1 cellular context compared by ENCODE assay signal in genomic region chr15:101501703-101502373, GRCh38.
TF ChIP-seq lines count a peak whose summit lies in the region.

No MANE protein-coding gene starts in this region.

TF ChIP-seq in HepG2, 621 proteins besides CTCF, POLR2A, EP300 and RAD21 (continued from another document and continues in another):
- TF ChIP-seq, protein P1, sequence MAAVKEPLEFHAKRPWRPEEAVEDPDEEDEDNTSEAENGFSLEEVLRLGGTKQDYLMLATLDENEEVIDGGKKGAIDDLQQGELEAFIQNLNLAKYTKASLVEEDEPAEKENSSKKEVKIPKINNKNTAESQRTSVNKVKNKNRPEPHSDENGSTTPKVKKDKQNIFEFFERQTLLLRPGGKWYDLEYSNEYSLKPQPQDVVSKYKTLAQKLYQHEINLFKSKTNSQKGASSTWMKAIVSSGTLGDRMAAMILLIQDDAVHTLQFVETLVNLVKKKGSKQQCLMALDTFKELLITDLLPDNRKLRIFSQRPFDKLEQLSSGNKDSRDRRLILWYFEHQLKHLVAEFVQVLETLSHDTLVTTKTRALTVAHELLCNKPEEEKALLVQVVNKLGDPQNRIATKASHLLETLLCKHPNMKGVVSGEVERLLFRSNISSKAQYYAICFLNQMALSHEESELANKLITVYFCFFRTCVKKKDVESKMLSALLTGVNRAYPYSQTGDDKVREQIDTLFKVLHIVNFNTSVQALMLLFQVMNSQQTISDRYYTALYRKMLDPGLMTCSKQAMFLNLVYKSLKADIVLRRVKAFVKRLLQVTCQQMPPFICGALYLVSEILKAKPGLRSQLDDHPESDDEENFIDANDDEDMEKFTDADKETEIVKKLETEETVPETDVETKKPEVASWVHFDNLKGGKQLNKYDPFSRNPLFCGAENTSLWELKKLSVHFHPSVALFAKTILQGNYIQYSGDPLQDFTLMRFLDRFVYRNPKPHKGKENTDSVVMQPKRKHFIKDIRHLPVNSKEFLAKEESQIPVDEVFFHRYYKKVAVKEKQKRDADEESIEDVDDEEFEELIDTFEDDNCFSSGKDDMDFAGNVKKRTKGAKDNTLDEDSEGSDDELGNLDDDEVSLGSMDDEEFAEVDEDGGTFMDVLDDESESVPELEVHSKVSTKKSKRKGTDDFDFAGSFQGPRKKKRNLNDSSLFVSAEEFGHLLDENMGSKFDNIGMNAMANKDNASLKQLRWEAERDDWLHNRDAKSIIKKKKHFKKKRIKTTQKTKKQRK (IDR thresholded peaks at IDR 0.05; ENCODE audit: low read length) = no peak
- no peak for TF ChIP-seq ZNF775 (CRISPR knock-in tag; IDR thresholded peaks at IDR 0.05; ENCODE audit: borderline replicate concordance)
- TF ChIP-seq GATA4 (IDR thresholded peaks at IDR 0.05; ENCODE audit: borderline replicate concordance, low read depth) = no peak
- no peak for TF ChIP-seq ARNTL (CRISPR knock-in tag; IDR thresholded peaks at IDR 0.05)
- 0 out of 2 replicates have a peak, but pooled peaks have one; percentile 21 for TF ChIP-seq TAF1 (CRISPR knock-in tag; IDR thresholded peaks at IDR 0.05)
- no peak for TF ChIP-seq ZNF746 (CRISPR knock-in tag; IDR thresholded peaks at IDR 0.05)
- no peak for TF ChIP-seq ZNF136 (CRISPR knock-in tag; IDR thresholded peaks at IDR 0.05; ENCODE audit: low read depth)
- no peak for TF ChIP-seq ZFAT (CRISPR knock-in tag; conservative IDR thresholded peaks at IDR 0.05)
- TF ChIP-seq HNF4A (CRISPR knock-in tag; IDR thresholded peaks at IDR 0.05) = 0 out of 2 replicates have a peak, but pooled peaks have one; percentile 8
- TF ChIP-seq ZNF839 (CRISPR knock-in tag; IDR thresholded peaks at IDR 0.05; ENCODE audit: borderline replicate concordance) = no peak
- TF ChIP-seq ZNF780A (CRISPR knock-in tag; IDR thresholded peaks at IDR 0.05) = no peak
- TF ChIP-seq PHF5A (CRISPR knock-in tag; IDR thresholded peaks at IDR 0.05; ENCODE audit: low read depth, unreplicated experiment) = no peak
- TF ChIP-seq GABPB1 (CRISPR knock-in tag; IDR thresholded peaks at IDR 0.05) = peak; percentile 62
- 0 out of 2 replicates have a peak, but pooled peaks have one; percentile 48 for TF ChIP-seq ZNF724P (CRISPR knock-in tag; IDR thresholded peaks at IDR 0.05; ENCODE audit: borderline replicate concordance)
- TF ChIP-seq, protein P2, sequence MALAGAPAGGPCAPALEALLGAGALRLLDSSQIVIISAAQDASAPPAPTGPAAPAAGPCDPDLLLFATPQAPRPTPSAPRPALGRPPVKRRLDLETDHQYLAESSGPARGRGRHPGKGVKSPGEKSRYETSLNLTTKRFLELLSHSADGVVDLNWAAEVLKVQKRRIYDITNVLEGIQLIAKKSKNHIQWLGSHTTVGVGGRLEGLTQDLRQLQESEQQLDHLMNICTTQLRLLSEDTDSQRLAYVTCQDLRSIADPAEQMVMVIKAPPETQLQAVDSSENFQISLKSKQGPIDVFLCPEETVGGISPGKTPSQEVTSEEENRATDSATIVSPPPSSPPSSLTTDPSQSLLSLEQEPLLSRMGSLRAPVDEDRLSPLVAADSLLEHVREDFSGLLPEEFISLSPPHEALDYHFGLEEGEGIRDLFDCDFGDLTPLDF (CRISPR knock-in tag; IDR thresholded peaks at IDR 0.05) = no peak
- TF ChIP-seq, protein P3, sequence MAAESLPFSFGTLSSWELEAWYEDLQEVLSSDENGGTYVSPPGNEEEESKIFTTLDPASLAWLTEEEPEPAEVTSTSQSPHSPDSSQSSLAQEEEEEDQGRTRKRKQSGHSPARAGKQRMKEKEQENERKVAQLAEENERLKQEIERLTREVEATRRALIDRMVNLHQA (CRISPR knock-in tag; IDR thresholded peaks at IDR 0.05) = no peak
- TF ChIP-seq GATAD1 (CRISPR knock-in tag; IDR thresholded peaks at IDR 0.05) = no peak
- no peak for TF ChIP-seq THYN1 (CRISPR knock-in tag; IDR thresholded peaks at IDR 0.05; ENCODE audit: borderline replicate concordance, low read depth)
- TF ChIP-seq KDM5B (CRISPR knock-in tag; IDR thresholded peaks at IDR 0.05; ENCODE audit: borderline replicate concordance) = peak; percentile 25; the same call in 1 of the 2 replicates
- peak; percentile 45; the same call in 1 of the 2 replicates for TF ChIP-seq IKZF5 (CRISPR knock-in tag; IDR thresholded peaks at IDR 0.05)
- TF ChIP-seq ZNF484 (CRISPR knock-in tag; IDR thresholded peaks at IDR 0.05; ENCODE audit: borderline replicate concordance, low read depth) = no peak
- TF ChIP-seq, protein P4, sequence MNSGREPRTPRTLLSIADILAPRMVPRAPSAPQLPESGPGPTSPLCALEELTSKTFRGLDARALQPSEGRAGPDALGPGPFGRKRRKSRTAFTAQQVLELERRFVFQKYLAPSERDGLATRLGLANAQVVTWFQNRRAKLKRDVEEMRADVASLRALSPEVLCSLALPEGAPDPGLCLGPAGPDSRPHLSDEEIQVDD (CRISPR knock-in tag; IDR thresholded peaks at IDR 0.05; ENCODE audit: borderline replicate concordance) = no peak
- TF ChIP-seq ZNF124 (CRISPR knock-in tag; IDR thresholded peaks at IDR 0.05) = no peak
- TF ChIP-seq MTA1 (CRISPR knock-in tag; IDR thresholded peaks at IDR 0.05; ENCODE audit: borderline replicate concordance) = peak; percentile 77; the same call in 1 of the 2 replicates
- TF ChIP-seq ZNF652 (CRISPR knock-in tag; IDR thresholded peaks at IDR 0.05; ENCODE audit: borderline replicate concordance, low read depth) = no peak
- TF ChIP-seq, protein P5, sequence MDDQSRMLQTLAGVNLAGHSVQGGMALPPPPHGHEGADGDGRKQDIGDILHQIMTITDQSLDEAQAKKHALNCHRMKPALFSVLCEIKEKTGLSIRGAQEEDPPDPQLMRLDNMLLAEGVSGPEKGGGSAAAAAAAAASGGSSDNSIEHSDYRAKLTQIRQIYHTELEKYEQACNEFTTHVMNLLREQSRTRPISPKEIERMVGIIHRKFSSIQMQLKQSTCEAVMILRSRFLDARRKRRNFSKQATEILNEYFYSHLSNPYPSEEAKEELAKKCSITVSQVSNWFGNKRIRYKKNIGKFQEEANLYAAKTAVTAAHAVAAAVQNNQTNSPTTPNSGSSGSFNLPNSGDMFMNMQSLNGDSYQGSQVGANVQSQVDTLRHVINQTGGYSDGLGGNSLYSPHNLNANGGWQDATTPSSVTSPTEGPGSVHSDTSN (CRISPR knock-in tag; IDR thresholded peaks at IDR 0.05; ENCODE audit: borderline replicate concordance) = no peak
- TF ChIP-seq TCF7 (IDR thresholded peaks at IDR 0.05; ENCODE audit: low read depth) = no peak
- 0 out of 2 replicates have a peak, but pooled peaks have one; percentile 21 for TF ChIP-seq ZNF589 (CRISPR knock-in tag; conservative IDR thresholded peaks at IDR 0.05)
- 0 out of 2 replicates have a peak, but pooled peaks have one; percentile 30 for TF ChIP-seq PAXIP1 (CRISPR knock-in tag; conservative IDR thresholded peaks at IDR 0.05)
- TF ChIP-seq ZNF766 (CRISPR knock-in tag; IDR thresholded peaks at IDR 0.05; ENCODE audit: borderline replicate concordance) = no peak
- no peak for TF ChIP-seq GMEB1 (CRISPR knock-in tag; IDR thresholded peaks at IDR 0.05; ENCODE audit: borderline replicate concordance)
- TF ChIP-seq ATAD3A (CRISPR knock-in tag; IDR thresholded peaks at IDR 0.05) = 0 out of 2 replicates have a peak, but pooled peaks have one; percentile 40
- TF ChIP-seq ELF4 (CRISPR knock-in tag; IDR thresholded peaks at IDR 0.05; ENCODE audit: borderline replicate concordance) = no peak
- no peak for TF ChIP-seq SRSF4 (IDR thresholded peaks at IDR 0.05; ENCODE audit: low read depth, low read length, poor library complexity, severe bottlenecking)
- TF ChIP-seq, protein P6, sequence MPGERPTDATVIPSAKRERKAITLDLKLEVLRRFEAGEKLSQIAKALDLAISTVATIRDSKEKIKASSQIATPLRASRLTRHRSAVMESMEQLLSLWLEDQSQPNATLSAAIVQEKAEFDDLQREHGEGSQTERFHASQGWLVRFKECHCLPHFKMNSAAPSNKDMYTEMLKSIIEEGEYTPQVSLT (CRISPR knock-in tag; IDR thresholded peaks at IDR 0.05; ENCODE audit: borderline replicate concordance, low read depth) = no peak
- TF ChIP-seq ZNF770 (CRISPR knock-in tag; IDR thresholded peaks at IDR 0.05) = no peak
- no peak for TF ChIP-seq NFIB (CRISPR knock-in tag; IDR thresholded peaks at IDR 0.05; ENCODE audit: borderline replicate concordance)
- no peak for TF ChIP-seq JDP2 (CRISPR knock-in tag; IDR thresholded peaks at IDR 0.05; ENCODE audit: borderline replicate concordance)
- TF ChIP-seq HOXD1 (CRISPR knock-in tag; IDR thresholded peaks at IDR 0.05) = no peak
- TF ChIP-seq ZUFSP (CRISPR knock-in tag; IDR thresholded peaks at IDR 0.05; ENCODE audit: borderline replicate concordance) = no peak
- TF ChIP-seq KAT8 (CRISPR knock-in tag; IDR thresholded peaks at IDR 0.05) = 0 out of 2 replicates have a peak, but pooled peaks have one; percentile 51
- no peak for TF ChIP-seq ZNF10 (CRISPR knock-in tag; IDR thresholded peaks at IDR 0.05; ENCODE audit: borderline replicate concordance, low read depth)
- TF ChIP-seq, protein P7, sequence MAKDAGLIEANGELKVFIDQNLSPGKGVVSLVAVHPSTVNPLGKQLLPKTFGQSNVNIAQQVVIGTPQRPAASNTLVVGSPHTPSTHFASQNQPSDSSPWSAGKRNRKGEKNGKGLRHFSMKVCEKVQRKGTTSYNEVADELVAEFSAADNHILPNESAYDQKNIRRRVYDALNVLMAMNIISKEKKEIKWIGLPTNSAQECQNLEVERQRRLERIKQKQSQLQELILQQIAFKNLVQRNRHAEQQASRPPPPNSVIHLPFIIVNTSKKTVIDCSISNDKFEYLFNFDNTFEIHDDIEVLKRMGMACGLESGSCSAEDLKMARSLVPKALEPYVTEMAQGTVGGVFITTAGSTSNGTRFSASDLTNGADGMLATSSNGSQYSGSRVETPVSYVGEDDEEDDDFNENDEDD (CRISPR knock-in tag; IDR thresholded peaks at IDR 0.05; ENCODE audit: borderline replicate concordance) = no peak; the same call in 1 of the 2 replicates
